In the genomic region with DNA sequence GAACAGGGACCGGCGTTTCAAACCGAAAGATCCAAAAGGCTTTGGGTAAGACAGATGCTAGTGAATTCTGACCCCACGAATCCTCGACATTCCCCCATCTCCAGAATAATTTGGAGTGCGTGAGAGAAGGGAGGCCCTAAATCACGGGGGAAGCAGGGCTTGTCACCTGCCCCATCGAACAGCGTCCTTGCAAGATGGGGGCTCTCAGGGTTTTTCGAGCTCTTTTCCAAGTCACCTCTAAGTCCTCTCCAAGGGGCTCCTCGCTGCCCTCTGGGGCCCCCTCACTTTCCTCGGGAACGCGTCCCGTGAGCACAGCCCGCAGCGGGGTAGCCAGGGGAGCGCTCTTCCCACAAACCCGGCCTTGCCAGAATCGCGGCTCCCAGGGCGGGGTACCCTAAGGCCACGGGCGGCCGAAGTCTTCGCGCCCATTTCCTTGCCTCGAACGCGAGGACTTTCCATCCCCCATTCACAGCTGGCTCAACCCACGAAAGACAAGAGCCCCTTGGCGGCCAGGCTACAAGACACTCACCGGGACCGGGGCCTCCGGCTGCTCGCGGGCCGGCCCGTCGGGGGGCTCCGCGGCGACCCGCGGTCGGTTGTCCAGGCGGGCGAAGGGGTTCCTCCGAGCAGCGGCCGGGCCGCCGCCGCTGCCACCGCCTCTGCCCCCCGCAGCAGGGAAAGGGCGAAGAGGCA, we compare ENCODE assay signal across 1 cellular context.
A peak's percentile ranks its signal among the peaks of the same experiment; 100 is the strongest.
TF ChIP-seq lines count a peak whose summit lies in the region.

No MANE protein-coding gene starts in this region.

TF ChIP-seq in K562, 482 proteins besides CTCF, POLR2A, EP300 and RAD21 (continued from another document and continues in another):
- TF ChIP-seq, protein P1, sequence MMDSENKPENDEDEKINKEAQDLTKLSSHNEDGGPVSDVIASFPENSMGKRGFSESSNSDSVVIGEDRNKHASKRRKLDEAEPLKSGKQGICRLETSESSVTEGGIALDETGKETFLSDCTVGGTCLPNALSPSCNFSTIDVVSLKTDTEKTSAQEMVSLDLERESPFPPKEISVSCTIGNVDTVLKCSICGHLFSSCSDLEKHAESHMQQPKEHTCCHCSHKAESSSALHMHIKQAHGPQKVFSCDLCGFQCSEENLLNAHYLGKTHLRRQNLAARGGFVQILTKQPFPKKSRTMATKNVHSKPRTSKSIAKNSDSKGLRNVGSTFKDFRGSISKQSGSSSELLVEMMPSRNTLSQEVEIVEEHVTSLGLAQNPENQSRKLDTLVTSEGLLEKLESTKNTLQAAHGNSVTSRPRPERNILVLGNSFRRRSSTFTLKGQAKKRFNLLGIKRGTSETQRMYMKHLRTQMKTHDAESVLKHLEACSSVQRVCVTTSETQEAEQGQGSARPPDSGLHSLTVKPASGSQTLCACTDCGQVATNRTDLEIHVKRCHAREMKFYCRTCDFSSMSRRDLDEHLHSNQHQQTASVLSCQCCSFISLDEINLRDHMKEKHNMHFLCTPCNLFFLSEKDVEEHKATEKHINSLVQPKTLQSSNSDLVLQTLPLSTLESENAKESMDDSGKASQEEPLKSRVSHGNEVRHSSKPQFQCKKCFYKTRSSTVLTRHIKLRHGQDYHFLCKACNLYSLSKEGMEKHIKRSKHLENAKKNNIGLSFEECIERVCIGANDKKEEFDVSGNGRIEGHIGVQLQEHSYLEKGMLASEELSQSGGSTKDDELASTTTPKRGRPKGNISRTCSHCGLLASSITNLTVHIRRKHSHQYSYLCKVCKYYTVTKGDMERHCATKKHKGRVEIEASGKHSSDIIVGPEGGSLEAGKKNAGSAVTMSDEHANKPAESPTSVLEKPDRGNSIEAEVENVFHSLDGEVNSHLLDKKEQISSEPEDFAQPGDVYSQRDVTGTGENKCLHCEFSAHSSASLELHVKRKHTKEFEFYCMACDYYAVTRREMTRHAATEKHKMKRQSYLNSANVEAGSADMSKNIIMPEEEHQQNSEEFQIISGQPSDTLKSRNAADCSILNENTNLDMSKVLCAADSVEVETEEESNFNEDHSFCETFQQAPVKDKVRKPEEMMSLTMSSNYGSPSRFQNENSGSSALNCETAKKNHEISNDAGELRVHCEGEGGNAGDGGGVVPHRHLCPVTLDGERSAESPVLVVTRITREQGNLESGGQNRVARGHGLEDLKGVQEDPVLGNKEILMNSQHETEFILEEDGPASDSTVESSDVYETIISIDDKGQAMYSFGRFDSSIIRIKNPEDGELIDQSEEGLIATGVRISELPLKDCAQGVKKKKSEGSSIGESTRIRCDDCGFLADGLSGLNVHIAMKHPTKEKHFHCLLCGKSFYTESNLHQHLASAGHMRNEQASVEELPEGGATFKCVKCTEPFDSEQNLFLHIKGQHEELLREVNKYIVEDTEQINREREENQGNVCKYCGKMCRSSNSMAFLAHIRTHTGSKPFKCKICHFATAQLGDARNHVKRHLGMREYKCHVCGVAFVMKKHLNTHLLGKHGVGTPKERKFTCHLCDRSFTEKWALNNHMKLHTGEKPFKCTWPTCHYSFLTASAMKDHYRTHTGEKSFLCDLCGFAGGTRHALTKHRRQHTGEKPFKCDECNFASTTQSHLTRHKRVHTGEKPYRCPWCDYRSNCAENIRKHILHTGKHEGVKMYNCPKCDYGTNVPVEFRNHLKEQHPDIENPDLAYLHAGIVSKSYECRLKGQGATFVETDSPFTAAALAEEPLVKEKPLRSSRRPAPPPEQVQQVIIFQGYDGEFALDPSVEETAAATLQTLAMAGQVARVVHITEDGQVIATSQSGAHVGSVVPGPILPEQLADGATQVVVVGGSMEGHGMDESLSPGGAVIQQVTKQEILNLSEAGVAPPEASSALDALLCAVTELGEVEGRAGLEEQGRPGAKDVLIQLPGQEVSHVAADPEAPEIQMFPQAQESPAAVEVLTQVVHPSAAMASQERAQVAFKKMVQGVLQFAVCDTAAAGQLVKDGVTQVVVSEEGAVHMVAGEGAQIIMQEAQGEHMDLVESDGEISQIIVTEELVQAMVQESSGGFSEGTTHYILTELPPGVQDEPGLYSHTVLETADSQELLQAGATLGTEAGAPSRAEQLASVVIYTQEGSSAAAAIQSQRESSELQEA (IDR thresholded peaks at IDR 0.05; ENCODE audit: low read depth), result no peak
- TF ChIP-seq XRCC5 (IDR thresholded peaks at IDR 0.05; ENCODE audit: low read depth, low read length), result no peak
- TF ChIP-seq, protein P2, sequence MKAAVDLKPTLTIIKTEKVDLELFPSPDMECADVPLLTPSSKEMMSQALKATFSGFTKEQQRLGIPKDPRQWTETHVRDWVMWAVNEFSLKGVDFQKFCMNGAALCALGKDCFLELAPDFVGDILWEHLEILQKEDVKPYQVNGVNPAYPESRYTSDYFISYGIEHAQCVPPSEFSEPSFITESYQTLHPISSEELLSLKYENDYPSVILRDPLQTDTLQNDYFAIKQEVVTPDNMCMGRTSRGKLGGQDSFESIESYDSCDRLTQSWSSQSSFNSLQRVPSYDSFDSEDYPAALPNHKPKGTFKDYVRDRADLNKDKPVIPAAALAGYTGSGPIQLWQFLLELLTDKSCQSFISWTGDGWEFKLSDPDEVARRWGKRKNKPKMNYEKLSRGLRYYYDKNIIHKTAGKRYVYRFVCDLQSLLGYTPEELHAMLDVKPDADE (conservative IDR thresholded peaks at IDR 0.05; ENCODE audit: control insufficient read depth, low read depth, low read length), result peak; percentile 51; the same call in 1 of the 2 replicates
- TF ChIP-seq HNRNPLL (IDR thresholded peaks at IDR 0.05; ENCODE audit: low read depth, low read length, poor library complexity, severe bottlenecking), result no peak
- TF ChIP-seq, protein P3, sequence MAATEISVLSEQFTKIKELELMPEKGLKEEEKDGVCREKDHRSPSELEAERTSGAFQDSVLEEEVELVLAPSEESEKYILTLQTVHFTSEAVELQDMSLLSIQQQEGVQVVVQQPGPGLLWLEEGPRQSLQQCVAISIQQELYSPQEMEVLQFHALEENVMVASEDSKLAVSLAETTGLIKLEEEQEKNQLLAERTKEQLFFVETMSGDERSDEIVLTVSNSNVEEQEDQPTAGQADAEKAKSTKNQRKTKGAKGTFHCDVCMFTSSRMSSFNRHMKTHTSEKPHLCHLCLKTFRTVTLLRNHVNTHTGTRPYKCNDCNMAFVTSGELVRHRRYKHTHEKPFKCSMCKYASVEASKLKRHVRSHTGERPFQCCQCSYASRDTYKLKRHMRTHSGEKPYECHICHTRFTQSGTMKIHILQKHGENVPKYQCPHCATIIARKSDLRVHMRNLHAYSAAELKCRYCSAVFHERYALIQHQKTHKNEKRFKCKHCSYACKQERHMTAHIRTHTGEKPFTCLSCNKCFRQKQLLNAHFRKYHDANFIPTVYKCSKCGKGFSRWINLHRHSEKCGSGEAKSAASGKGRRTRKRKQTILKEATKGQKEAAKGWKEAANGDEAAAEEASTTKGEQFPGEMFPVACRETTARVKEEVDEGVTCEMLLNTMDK (IDR thresholded peaks at IDR 0.05; ENCODE audit: borderline replicate concordance, insufficient read depth, low read depth, low read length, poor library complexity, severe bottlenecking), result peak; percentile 5
- no peak for TF ChIP-seq ZNF79 (CRISPR knock-in tag; IDR thresholded peaks at IDR 0.05; ENCODE audit: low read depth)
- TF ChIP-seq RAD51 (IDR thresholded peaks at IDR 0.05; ENCODE audit: borderline replicate concordance, low read depth), result no peak
- no peak for TF ChIP-seq YBX1 (IDR thresholded peaks at IDR 0.05)
- peak; percentile 50; the same call in 1 of the 2 replicates for TF ChIP-seq KLF6 (CRISPR knock-in tag; IDR thresholded peaks at IDR 0.05; ENCODE audit: borderline replicate concordance)
- TF ChIP-seq MLX (CRISPR knock-in tag; conservative IDR thresholded peaks at IDR 0.05), result 0 out of 4 replicates have a peak, but pooled peaks of 1 of the 2 experiments have one; percentile 23
- TF ChIP-seq SP1 (CRISPR knock-in tag; IDR thresholded peaks at IDR 0.05), result no peak
- TF ChIP-seq ZNF140 (CRISPR knock-in tag; IDR thresholded peaks at IDR 0.05), result no peak
- no peak for TF ChIP-seq MAFK (IDR thresholded peaks at IDR 0.05; ENCODE audit: low read length)
- TF ChIP-seq, protein P4, sequence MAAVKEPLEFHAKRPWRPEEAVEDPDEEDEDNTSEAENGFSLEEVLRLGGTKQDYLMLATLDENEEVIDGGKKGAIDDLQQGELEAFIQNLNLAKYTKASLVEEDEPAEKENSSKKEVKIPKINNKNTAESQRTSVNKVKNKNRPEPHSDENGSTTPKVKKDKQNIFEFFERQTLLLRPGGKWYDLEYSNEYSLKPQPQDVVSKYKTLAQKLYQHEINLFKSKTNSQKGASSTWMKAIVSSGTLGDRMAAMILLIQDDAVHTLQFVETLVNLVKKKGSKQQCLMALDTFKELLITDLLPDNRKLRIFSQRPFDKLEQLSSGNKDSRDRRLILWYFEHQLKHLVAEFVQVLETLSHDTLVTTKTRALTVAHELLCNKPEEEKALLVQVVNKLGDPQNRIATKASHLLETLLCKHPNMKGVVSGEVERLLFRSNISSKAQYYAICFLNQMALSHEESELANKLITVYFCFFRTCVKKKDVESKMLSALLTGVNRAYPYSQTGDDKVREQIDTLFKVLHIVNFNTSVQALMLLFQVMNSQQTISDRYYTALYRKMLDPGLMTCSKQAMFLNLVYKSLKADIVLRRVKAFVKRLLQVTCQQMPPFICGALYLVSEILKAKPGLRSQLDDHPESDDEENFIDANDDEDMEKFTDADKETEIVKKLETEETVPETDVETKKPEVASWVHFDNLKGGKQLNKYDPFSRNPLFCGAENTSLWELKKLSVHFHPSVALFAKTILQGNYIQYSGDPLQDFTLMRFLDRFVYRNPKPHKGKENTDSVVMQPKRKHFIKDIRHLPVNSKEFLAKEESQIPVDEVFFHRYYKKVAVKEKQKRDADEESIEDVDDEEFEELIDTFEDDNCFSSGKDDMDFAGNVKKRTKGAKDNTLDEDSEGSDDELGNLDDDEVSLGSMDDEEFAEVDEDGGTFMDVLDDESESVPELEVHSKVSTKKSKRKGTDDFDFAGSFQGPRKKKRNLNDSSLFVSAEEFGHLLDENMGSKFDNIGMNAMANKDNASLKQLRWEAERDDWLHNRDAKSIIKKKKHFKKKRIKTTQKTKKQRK (IDR thresholded peaks at IDR 0.05; ENCODE audit: borderline replicate concordance, low read depth, low read length), result no peak
- no peak for TF ChIP-seq ZNF398 (CRISPR knock-in tag; IDR thresholded peaks at IDR 0.05)
- TF ChIP-seq HNRNPK (IDR thresholded peaks at IDR 0.05; ENCODE audit: low read depth, low read length, poor library complexity, severe bottlenecking), result no peak
- 0 out of 2 replicates have a peak, but pooled peaks have one; percentile 54 for TF ChIP-seq ZNF165 (CRISPR knock-in tag; IDR thresholded peaks at IDR 0.05; ENCODE audit: borderline replicate concordance)
- TF ChIP-seq BDP1 (IDR thresholded peaks at IDR 0.05; ENCODE audit: insufficient read depth, insufficient read length), result no peak
- no peak for TF ChIP-seq CAMTA2 (CRISPR knock-in tag; conservative IDR thresholded peaks at IDR 0.05)
- TF ChIP-seq RBBP5 (IDR thresholded peaks at IDR 0.05; ENCODE audit: borderline replicate concordance, insufficient read depth, low read length, poor library complexity, severe bottlenecking), result no peak
- no peak for TF ChIP-seq ZNF134 (CRISPR knock-in tag; conservative IDR thresholded peaks at IDR 0.05)
- peak; percentile 7 for TF ChIP-seq SMARCB1 (IDR thresholded peaks at IDR 0.05; ENCODE audit: insufficient read length, low read depth)
- no peak for TF ChIP-seq CREB5 (CRISPR knock-in tag; IDR thresholded peaks at IDR 0.05)
- TF ChIP-seq, protein P5, sequence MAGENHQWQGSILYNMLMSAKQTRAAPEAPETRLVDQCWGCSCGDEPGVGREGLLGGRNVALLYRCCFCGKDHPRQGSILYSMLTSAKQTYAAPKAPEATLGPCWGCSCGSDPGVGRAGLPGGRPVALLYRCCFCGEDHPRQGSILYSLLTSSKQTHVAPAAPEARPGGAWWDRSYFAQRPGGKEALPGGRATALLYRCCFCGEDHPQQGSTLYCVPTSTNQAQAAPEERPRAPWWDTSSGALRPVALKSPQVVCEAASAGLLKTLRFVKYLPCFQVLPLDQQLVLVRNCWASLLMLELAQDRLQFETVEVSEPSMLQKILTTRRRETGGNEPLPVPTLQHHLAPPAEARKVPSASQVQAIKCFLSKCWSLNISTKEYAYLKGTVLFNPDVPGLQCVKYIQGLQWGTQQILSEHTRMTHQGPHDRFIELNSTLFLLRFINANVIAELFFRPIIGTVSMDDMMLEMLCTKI (IDR thresholded peaks at IDR 0.05; ENCODE audit: partially characterized antibody), result no peak
- TF ChIP-seq POLR2AphosphoS2 (IDR thresholded peaks at IDR 0.05; ENCODE audit: low read length), result no peak
